Comparison of ENCODE assay signal across 8 cellular contexts in the genomic region with DNA sequence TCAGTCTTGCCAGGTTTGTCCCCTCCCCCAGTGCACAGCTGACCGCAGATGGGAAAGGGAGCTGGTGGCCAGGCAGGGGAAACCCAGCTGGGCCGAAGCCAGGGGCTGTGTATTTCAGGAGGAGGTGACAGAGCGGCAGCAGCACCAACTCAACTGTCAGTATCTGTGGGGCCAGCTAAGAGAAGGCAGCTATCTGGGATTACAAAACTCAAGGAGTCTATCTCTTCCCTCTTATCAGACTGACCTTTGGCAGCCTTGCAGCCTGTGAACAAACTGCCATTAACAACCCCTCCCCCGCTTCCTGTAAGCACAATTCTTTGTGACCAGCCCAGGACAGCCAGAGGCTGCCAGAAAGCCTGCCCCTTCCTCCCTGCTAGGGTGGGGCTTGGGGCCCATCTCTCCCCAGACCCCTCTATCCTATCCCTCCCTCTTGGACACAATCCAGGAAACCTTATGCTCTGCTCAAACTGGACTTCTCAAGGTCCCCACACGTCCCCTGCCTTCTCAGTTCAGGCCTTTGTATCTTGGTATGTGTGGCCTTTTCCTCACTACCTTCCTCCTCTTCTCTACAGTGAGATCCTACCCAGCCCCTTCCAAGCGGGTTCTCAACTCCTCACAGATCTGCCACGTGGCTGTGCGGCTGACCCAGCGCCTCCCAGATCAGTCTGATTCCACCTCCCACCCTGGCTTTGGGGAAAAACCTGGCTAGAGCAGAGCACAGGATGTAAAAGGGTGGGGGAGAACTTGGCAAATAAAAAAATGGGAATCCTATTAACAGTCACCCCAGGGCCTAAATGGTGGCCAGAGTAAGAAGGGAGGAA. TPM values are rescaled to one million over a fixed set of nuclear protein-coding genes. Genes with fewer than 3 reads are reported as not detected.
A peak's percentile ranks its signal among the peaks of the same experiment; 100 is the strongest.
DNase-seq lines count a peak whose midpoint lies in the region; ATAC-seq, FAIRE-seq and TF ChIP-seq lines count a peak whose summit lies in the region.

No MANE protein-coding gene starts in this region.

- DNase-seq in DMS153 treated with DMSO at 0.1 percent for 48 hours (lab: John Stamatoyannopoulos, UW; ENCODE audit: unreplicated experiment), result peak; percentile 73
- peak; percentile 93 for DNase-seq in H54 (ENCODE audit: insufficient read length, low spot score)
- peak; percentile 68 for DNase-seq in NCI-H69 (lab: John Stamatoyannopoulos, UW)
- DNase-seq in activated CD8-positive, alpha-beta memory T cell treated with anti-CD3 and anti-CD28 coated beads, Interleukin-2, amount 50 U/mL, for 48 hours, result peak; percentile 81
- DNase-seq in fibroblast of the conjunctiva (ENCODE audit: low read depth), result peak; percentile 76
- DNase-seq in neural crest cell (ENCODE audit: low read depth, low spot score), result peak; percentile 46
- peak; percentile 93 for DNase-seq in ureter (ENCODE audit: low spot score)

- FAIRE-seq in H54 (lab: Jason Lieb, UNC), result peak; percentile 90

- H3K27ac Mint-ChIP-seq in neural crest cell (ENCODE audit: unreplicated experiment), result peak overlapping the region; percentile 99

- peak overlapping the region; percentile 67 for H3K4me3 Mint-ChIP-seq in neural crest cell

- TF ChIP-seq POLR2A in H54 (IDR thresholded peaks at IDR 0.05; ENCODE audit: low read depth, low read length), result no peak

- TF ChIP-seq CTCF in neural crest cell (conservative IDR thresholded peaks at IDR 0.05), result no peak

- H3K4me1 Mint-ChIP-seq in neural crest cell, result peaks cover 44% of the 10 kb centered on the region

- no peaks in the 10 kb centered on the region for H3K27me3 Mint-ChIP-seq in neural crest cell (ENCODE audit: low read depth)

- no peak for ATAC-seq in HG02763 (IDR thresholded peaks at IDR 0.05; ENCODE audit: unreplicated experiment)

- H3K9me3 Mint-ChIP-seq in neural crest cell, result no peaks in the 10 kb centered on the region

- no peaks in the 10 kb centered on the region for H3K36me3 Mint-ChIP-seq in neural crest cell (ENCODE audit: low read depth)

RNA-seq across cellular contexts. Expression of a gene that starts 10.5 kb away (rescaled TPM):
- 37.5 and 41.8 TPM in 2 replicates for total RNA-seq in neural crest cell
- 28.9 TPM for total RNA-seq in ureter

RNA-seq across cellular contexts. Expression of a gene that starts 26.0 kb away (rescaled TPM):
- 14.8 and 15.2 TPM in 2 replicates for total RNA-seq in neural crest cell
- total RNA-seq in ureter, result 29.7 TPM
